In the genomic region with DNA sequence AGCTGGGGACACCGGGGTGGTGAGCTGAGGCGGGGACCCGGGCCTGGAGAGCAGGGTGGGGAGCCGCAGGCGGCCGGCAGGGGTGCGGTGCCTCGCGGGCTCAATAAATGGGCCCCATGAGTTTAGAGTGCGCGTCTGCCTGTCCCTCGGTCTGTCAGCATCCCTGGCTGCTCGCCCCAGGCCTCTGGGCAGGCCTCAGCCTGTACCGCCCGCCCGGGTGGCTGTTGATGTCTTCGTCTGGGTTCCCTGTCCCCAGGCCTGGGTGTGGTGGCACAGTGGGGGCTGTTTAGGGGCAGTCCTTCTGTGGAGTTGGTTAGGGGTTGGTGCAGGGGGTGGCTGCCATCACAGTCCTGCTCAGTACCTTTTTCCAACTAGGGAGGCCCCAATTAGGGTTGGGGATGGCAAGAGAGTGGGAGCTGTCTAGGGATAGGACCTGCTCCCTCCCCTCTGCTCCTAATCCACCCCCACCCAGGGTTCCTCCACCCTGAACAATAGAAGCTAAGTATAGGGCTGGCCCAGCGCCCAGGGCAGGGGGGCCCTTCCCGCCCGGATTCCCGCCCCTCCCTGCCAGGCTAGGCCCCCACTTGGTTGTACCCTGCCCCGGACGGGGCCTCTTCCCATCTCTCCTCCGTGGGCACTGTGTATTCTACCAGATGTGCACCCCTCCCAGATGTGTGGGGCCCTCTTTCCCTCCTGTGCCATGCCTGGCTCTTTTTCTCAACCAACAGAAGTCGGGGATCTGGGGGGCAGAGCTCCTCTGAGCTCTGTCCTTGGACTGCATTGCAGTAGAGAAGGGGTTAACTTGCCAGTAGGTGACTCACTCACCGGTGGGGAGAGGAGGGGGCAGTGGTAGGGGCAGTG, we compare ENCODE assay signal across 1 cellular context.
TF ChIP-seq lines count a peak whose summit lies in the region.

No MANE protein-coding gene starts in this region.

TF ChIP-seq in HEK293, 187 proteins besides CTCF, POLR2A, EP300 and RAD21 (continued from another document and continues in another):
- TF ChIP-seq ZNF768 (tag by site-specific recombination; IDR thresholded peaks at IDR 0.05) (no peak), ZNF26 (tag by site-specific recombination; IDR thresholded peaks at IDR 0.05) (no peak), ZNF23 (tag by site-specific recombination; IDR thresholded peaks at IDR 0.05; ENCODE audit: borderline replicate concordance) (no peak), MYNN (tag by site-specific recombination; IDR thresholded peaks at IDR 0.05; ENCODE audit: borderline replicate concordance) (no peak), SP3 (tag by site-specific recombination; IDR thresholded peaks at IDR 0.05) (peak; percentile 57), ZNF626 (tag by site-specific recombination; IDR thresholded peaks at IDR 0.05) (no peak), ZNF214 (tag by site-specific recombination; IDR thresholded peaks at IDR 0.05; ENCODE audit: borderline replicate concordance) (no peak), ZNF404 (tag by site-specific recombination; IDR thresholded peaks at IDR 0.05) (no peak), ZSCAN16 (tag by site-specific recombination; IDR thresholded peaks at IDR 0.05) (no peak), ZBTB21 (tag by site-specific recombination; IDR thresholded peaks at IDR 0.05) (peak; percentile 68; the same call in 1 of the 2 replicates), ZNF155 (tag by site-specific recombination; IDR thresholded peaks at IDR 0.05) (no peak), ZNF10 (tag by site-specific recombination; IDR thresholded peaks at IDR 0.05) (no peak), KLF1 (tag by site-specific recombination; IDR thresholded peaks at IDR 0.05) (peak; percentile 98), ZNF184 (tag by site-specific recombination; IDR thresholded peaks at IDR 0.05) (no peak), BCL11A (tag by site-specific recombination; IDR thresholded peaks at IDR 0.05; ENCODE audit: low read depth) (no peak), ZNF341 (tag by site-specific recombination; IDR thresholded peaks at IDR 0.05; ENCODE audit: low read depth) (peak; percentile 93), ZNF2 (tag by site-specific recombination; IDR thresholded peaks at IDR 0.05) (no peak), ZNF433 (tag by site-specific recombination; IDR thresholded peaks at IDR 0.05; ENCODE audit: low read depth) (no peak), ZNF391 (tag by site-specific recombination; IDR thresholded peaks at IDR 0.05; ENCODE audit: borderline replicate concordance, low read depth) (peak; percentile 67; the same call in 1 of the 2 replicates), HOXD13 (CRISPR knock-in tag; IDR thresholded peaks at IDR 0.05; ENCODE audit: borderline replicate concordance) (no peak), ZNF449 (tag by site-specific recombination; IDR thresholded peaks at IDR 0.05) (0 out of 2 replicates have a peak, but pooled peaks have one; percentile 22), ZNF132 (tag by site-specific recombination; IDR thresholded peaks at IDR 0.05; ENCODE audit: borderline replicate concordance) (no peak), ZNF510 (tag by site-specific recombination; IDR thresholded peaks at IDR 0.05; ENCODE audit: insufficient replicate concordance) (no peak), ZNF560 (tag by site-specific recombination; IDR thresholded peaks at IDR 0.05; ENCODE audit: borderline replicate concordance) (no peak), KLF16 (tag by site-specific recombination; IDR thresholded peaks at IDR 0.05) (peak; percentile 73; the same call in 1 of the 2 replicates), ZFP37 (tag by site-specific recombination; IDR thresholded peaks at IDR 0.05) (no peak; the same call in 1 of the 2 replicates), ZNF114 (tag by site-specific recombination; IDR thresholded peaks at IDR 0.05) (no peak), OSR2 (tag by site-specific recombination; IDR thresholded peaks at IDR 0.05) (peak; percentile 45; the same call in 1 of the 2 replicates), ZNF266 (tag by site-specific recombination; IDR thresholded peaks at IDR 0.05; ENCODE audit: low read depth) (no peak), ZNF558 (tag by site-specific recombination; IDR thresholded peaks at IDR 0.05) (0 out of 2 replicates have a peak, but pooled peaks have one; percentile 38), ZNF639 (tag by site-specific recombination; IDR thresholded peaks at IDR 0.05) (0 out of 2 replicates have a peak, but pooled peaks have one; percentile 44), ZNF704 (tag by site-specific recombination; IDR thresholded peaks at IDR 0.05) (no peak), WT1 (tag by site-specific recombination; IDR thresholded peaks at IDR 0.05) (peak; percentile 55)
- TF ChIP-seq, protein P1, sequence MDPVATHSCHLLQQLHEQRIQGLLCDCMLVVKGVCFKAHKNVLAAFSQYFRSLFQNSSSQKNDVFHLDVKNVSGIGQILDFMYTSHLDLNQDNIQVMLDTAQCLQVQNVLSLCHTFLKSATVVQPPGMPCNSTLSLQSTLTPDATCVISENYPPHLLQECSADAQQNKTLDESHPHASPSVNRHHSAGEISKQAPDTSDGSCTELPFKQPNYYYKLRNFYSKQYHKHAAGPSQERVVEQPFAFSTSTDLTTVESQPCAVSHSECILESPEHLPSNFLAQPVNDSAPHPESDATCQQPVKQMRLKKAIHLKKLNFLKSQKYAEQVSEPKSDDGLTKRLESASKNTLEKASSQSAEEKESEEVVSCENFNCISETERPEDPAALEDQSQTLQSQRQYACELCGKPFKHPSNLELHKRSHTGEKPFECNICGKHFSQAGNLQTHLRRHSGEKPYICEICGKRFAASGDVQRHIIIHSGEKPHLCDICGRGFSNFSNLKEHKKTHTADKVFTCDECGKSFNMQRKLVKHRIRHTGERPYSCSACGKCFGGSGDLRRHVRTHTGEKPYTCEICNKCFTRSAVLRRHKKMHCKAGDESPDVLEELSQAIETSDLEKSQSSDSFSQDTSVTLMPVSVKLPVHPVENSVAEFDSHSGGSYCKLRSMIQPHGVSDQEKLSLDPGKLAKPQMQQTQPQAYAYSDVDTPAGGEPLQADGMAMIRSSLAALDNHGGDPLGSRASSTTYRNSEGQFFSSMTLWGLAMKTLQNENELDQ (tag by site-specific recombination; IDR thresholded peaks at IDR 0.05; ENCODE audit: low read depth) = no peak
- TF ChIP-seq, protein P2, sequence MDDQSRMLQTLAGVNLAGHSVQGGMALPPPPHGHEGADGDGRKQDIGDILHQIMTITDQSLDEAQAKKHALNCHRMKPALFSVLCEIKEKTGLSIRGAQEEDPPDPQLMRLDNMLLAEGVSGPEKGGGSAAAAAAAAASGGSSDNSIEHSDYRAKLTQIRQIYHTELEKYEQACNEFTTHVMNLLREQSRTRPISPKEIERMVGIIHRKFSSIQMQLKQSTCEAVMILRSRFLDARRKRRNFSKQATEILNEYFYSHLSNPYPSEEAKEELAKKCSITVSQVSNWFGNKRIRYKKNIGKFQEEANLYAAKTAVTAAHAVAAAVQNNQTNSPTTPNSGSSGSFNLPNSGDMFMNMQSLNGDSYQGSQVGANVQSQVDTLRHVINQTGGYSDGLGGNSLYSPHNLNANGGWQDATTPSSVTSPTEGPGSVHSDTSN (CRISPR knock-in tag; IDR thresholded peaks at IDR 0.05) = no peak
- TF ChIP-seq, protein P3, sequence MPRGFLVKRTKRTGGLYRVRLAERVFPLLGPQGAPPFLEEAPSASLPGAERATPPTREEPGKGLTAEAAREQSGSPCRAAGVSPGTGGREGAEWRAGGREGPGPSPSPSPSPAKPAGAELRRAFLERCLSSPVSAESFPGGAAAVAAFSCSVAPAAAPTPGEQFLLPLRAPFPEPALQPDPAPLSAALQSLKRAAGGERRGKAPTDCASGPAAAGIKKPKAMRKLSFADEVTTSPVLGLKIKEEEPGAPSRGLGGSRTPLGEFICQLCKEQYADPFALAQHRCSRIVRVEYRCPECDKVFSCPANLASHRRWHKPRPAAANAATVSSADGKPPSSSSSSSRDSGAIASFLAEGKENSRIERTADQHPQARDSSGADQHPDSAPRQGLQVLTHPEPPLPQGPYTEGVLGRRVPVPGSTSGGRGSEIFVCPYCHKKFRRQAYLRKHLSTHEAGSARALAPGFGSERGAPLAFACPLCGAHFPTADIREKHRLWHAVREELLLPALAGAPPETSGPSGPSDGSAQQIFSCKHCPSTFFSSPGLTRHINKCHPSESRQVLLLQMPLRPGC (tag by site-specific recombination; IDR thresholded peaks at IDR 0.05) = no peak
- TF ChIP-seq, protein P4, sequence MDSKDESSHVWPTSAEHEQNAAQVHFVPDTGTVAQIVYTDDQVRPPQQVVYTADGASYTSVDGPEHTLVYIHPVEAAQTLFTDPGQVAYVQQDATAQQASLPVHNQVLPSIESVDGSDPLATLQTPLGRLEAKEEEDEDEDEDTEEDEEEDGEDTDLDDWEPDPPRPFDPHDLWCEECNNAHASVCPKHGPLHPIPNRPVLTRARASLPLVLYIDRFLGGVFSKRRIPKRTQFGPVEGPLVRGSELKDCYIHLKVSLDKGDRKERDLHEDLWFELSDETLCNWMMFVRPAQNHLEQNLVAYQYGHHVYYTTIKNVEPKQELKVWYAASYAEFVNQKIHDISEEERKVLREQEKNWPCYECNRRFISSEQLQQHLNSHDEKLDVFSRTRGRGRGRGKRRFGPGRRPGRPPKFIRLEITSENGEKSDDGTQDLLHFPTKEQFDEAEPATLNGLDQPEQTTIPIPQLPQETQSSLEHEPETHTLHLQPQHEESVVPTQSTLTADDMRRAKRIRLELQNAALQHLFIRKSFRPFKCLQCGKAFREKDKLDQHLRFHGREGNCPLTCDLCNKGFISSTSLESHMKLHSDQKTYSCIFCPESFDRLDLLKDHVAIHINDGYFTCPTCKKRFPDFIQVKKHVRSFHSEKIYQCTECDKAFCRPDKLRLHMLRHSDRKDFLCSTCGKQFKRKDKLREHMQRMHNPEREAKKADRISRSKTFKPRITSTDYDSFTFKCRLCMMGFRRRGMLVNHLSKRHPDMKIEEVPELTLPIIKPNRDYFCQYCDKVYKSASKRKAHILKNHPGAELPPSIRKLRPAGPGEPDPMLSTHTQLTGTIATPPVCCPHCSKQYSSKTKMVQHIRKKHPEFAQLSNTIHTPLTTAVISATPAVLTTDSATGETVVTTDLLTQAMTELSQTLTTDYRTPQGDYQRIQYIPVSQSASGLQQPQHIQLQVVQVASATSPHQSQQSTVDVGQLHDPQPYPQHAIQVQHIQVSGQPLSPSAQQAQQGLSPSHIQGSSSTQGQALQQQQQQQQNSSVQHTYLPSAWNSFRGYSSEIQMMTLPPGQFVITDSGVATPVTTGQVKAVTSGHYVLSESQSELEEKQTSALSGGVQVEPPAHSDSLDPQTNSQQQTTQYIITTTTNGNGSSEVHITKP (tag by site-specific recombination; IDR thresholded peaks at IDR 0.05) = peak; percentile 99
- TF ChIP-seq, protein P5, sequence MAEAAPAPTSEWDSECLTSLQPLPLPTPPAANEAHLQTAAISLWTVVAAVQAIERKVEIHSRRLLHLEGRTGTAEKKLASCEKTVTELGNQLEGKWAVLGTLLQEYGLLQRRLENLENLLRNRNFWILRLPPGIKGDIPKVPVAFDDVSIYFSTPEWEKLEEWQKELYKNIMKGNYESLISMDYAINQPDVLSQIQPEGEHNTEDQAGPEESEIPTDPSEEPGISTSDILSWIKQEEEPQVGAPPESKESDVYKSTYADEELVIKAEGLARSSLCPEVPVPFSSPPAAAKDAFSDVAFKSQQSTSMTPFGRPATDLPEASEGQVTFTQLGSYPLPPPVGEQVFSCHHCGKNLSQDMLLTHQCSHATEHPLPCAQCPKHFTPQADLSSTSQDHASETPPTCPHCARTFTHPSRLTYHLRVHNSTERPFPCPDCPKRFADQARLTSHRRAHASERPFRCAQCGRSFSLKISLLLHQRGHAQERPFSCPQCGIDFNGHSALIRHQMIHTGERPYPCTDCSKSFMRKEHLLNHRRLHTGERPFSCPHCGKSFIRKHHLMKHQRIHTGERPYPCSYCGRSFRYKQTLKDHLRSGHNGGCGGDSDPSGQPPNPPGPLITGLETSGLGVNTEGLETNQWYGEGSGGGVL (tag by site-specific recombination; IDR thresholded peaks at IDR 0.05) = peak; percentile 98
